In the genomic region with DNA sequence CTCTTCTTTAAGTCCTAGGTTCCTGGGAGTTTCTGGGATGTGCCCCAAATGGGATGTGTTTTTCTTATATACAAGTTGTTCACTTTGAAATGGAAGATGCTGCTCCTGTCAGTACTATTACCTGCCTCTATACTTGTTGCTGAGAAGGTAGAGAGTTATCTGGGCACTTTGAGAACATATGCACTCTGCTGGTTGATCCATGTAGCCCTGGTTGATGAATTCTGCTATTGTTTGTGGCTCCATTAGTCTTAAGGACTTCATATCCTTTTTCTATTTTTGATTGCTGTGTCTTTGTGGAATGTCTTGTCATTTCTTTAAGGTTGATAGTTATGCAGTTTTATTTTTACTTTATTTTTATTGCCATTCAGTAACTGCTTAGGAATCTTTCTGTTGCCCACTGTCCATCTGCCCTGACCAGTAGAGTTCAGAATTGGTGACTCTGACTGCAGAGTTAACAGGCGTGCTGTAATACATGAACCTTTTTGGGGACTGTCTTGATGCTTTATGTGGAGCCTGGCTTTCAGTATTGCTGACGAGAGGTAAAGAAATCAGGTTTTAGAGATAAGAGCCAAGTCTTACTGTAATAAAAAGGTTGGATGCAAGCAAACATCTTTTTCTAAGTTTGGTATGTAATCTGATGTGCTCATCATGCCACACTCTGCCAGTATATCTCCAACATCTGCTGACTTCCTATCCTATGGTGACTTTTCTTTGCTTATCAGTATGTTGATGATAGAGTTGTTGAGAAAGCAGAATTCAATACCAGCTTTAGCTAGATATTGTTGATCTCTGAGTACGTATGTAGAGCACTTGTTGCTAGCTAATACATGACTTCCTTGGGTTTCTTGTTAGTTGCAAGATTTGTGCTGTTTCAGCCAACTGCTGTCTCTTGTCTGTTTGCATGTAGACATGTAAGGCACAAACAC, we compare ENCODE assay signal across 14 cellular contexts. TPM values are rescaled to one million over a fixed set of nuclear protein-coding genes. Genes with fewer than 3 reads are reported as not detected.
DNase-seq lines count a peak whose midpoint lies in the region; ATAC-seq and TF ChIP-seq lines count a peak whose summit lies in the region.
"Had no signal": no experiment of that assay in that cellular context is flagged by ENCODE, and none has a peak within 500 bp of the region (broad histone marks: within the 10 kb centered on the region; RNA-seq: fewer than 3 reads in every experiment).

No MANE protein-coding gene starts in this region.

- no peak overlapping the region for H2AFZ ChIP-seq in Loucy (ENCODE audit: low read length)
- H2AFZ ChIP-seq in mammary epithelial cell (ENCODE audit: low read depth, low read length) = no peak overlapping the region
- H2AFZ ChIP-seq in neural progenitor cell (replicated peaks) = no peak overlapping the region

- H4K20me1 ChIP-seq in Loucy (ENCODE audit: insufficient read depth, low read length, poor library complexity, severe bottlenecking) (no peaks in the 10 kb centered on the region), mammary epithelial cell (ENCODE audit: insufficient read depth, low read length) (no peaks in the 10 kb centered on the region), neural progenitor cell (ENCODE audit: low read depth) (peaks cover 8% of the 10 kb centered on the region)

- no peak for TF ChIP-seq POLR2A in gastroesophageal sphincter (IDR thresholded peaks at IDR 0.05)

- BruUV-seq in Caco-2 (replicated peaks; lab: Mats Ljungman, UMichigan) = no TSS peak
- no TSS peak for BruUV-seq in mammary epithelial cell (replicated peaks; lab: Mats Ljungman, UMichigan)

- H3K9me2 ChIP-seq in Loucy (replicated peaks; ENCODE audit: low read depth, low read length) = no peaks in the 10 kb centered on the region

- H3K4me1 Mint-ChIP-seq in Caco-2 (ENCODE audit: low read depth, unreplicated experiment) (peaks cover 9% of the 10 kb centered on the region), neural progenitor cell (peaks cover 23% of the 10 kb centered on the region)

- H3K4me1 ChIP-seq in Caco-2 (no peaks in the 10 kb centered on the region), Loucy (ENCODE audit: insufficient read depth, low read length, poor library complexity, severe bottlenecking) (peaks cover 41% of the 10 kb centered on the region), mammary epithelial cell (ENCODE audit: insufficient read depth, low read length) (peaks cover 30% of the 10 kb centered on the region), neural progenitor cell (peaks cover 15% of the 10 kb centered on the region), gastroesophageal sphincter (peaks cover 4 to 63% (median 27%) of the 10 kb centered on the region in 3 donors)

- CTCF ChIA-PET in Caco-2 (lab: Charles Lee) = interaction anchor here (1.0 to 1.8 kb wide), 3 partner anchors 8 to 63 kb away, joined by 3 to 7 read pairs (median 3); a partner anchor contains a TSS
- CTCF ChIA-PET in mammary epithelial cell (lab: Charles Lee; ENCODE audit: low non-redundant PET) = no interaction called here

- H3F3A ChIP-seq in Loucy (ENCODE audit: low read depth) = no peaks in the 10 kb centered on the region
- H3F3A ChIP-seq in neural progenitor cell (ENCODE audit: low read depth) = peaks cover 18% of the 10 kb centered on the region

- H3K27ac Mint-ChIP-seq in Caco-2 (ENCODE audit: unreplicated experiment) (no peak overlapping the region), neural progenitor cell (no peak overlapping the region)

- H3K36me3 Mint-ChIP-seq in Caco-2 (ENCODE audit: insufficient read depth, unreplicated experiment) = peaks cover 33% of the 10 kb centered on the region
- H3K36me3 Mint-ChIP-seq in neural progenitor cell = peaks cover 16% of the 10 kb centered on the region

- H3K27ac ChIP-seq in mammary epithelial cell (ENCODE audit: insufficient read depth, low read depth, low read length) (no peak overlapping the region), neural progenitor cell (no peak overlapping the region), gastroesophageal sphincter (peak overlapping the region in 2 of 4 donors; percentile 24 to 43)

- H3K4me2 ChIP-seq in Loucy (ENCODE audit: low read depth, low read length, poor library complexity, severe bottlenecking) = peak overlapping the region; percentile 98
- H3K4me2 ChIP-seq in mammary epithelial cell (ENCODE audit: insufficient read depth, low read depth, low read length) = peak overlapping the region; percentile 6
- H3K4me2 ChIP-seq in neural progenitor cell = peak overlapping the region; percentile 93

- H3K27me3 Mint-ChIP-seq in Caco-2 (ENCODE audit: insufficient read depth, unreplicated experiment) (no peaks in the 10 kb centered on the region), neural progenitor cell (ENCODE audit: insufficient read depth, low read depth) (no peaks in the 10 kb centered on the region)

- no peak for DNase-seq in Caco-2
- DNase-seq in mammary epithelial cell = no peak
- no peak for DNase-seq in neural progenitor cell (ENCODE audit: low spot score)
- DNase-seq in NCI-H446 (lab: John Stamatoyannopoulos, UW) = no peak
- no peak for DNase-seq in activated CD8-positive, alpha-beta memory T cell treated with anti-CD3 and anti-CD28 coated beads for 24 hours
- no peak for DNase-seq in HK-2 (ENCODE audit: unreplicated experiment)
- DNase-seq: DMS153; hippocampal formation; NCI-H510A; nucleus accumbens; stimulated activated CD4-positive, alpha-beta T cell treated with anti-CD3 and anti-CD28 coated beads, Interleukin-4, amount 100 ng/mL, for 24 hours; transverse colon had no signal

- in situ Hi-C loops in mammary epithelial cell (cut with MboI; ENCODE audit: low sequenced_read_pairs in 2 of 2) = no loop called here

- ATAC-seq in gastroesophageal sphincter = no peak

- H3K9me3 Mint-ChIP-seq in Caco-2 (ENCODE audit: unreplicated experiment) = no peaks in the 10 kb centered on the region
- no peaks in the 10 kb centered on the region for H3K9me3 Mint-ChIP-seq in neural progenitor cell

- H3K27me3 ChIP-seq in Caco-2 (replicated peaks; ENCODE audit: control insufficient read depth, insufficient read depth, low read length) (no peaks in the 10 kb centered on the region), Loucy (ENCODE audit: insufficient read depth, low read length, poor library complexity, severe bottlenecking) (no peaks in the 10 kb centered on the region), mammary epithelial cell (ENCODE audit: insufficient read depth, low read length) (no peaks in the 10 kb centered on the region), neural progenitor cell (no peaks in the 10 kb centered on the region), gastroesophageal sphincter (no peaks in the 10 kb centered on the region)
- H3K27me3 ChIP-seq: transverse colon had no signal

- TF ChIP-seq EP300 in gastroesophageal sphincter (IDR thresholded peaks at IDR 0.05) = no peak

- TF ChIP-seq CTCF in Caco-2 (IDR thresholded peaks at IDR 0.05; ENCODE audit: insufficient read depth in 1 of 2, low read depth in 1 of 2, low read length in 1 of 2, severe bottlenecking in 1 of 2, unreplicated experiment in 1 of 2) (no peak), Loucy (conservative IDR thresholded peaks at IDR 0.05; ENCODE audit: low read length) (no peak), mammary epithelial cell (conservative IDR thresholded peaks at IDR 0.05 in 1 of 2, IDR thresholded peaks at IDR 0.05 in 1 of 2; ENCODE audit: extremely low read depth in 1 of 2, insufficient read depth in 1 of 2, low read depth in 1 of 2, low read length in 2 of 2) (no peak), neural progenitor cell (IDR thresholded peaks at IDR 0.05) (no peak), gastroesophageal sphincter (IDR thresholded peaks at IDR 0.05) (no peak)

- 90% methylated on average over 3 of the region's 3 CpGs for WGBS in mammary epithelial cell (ENCODE audit: low coverage, missing lambda C conversion rate)
- WGBS in gastroesophageal sphincter (ENCODE audit: low coverage in 1 of 2), 2 donors = 86 to 94% methylated on average over 3 of the region's 3 CpGs

- H3K9ac ChIP-seq in Loucy (ENCODE audit: low read depth, low read length, poor library complexity, severe bottlenecking) (peak overlapping the region; percentile 89), mammary epithelial cell (ENCODE audit: insufficient read depth, low read length) (no peak overlapping the region), neural progenitor cell (peak overlapping the region; percentile 23)

- no peaks in the 10 kb centered on the region for H3K9me3 ChIP-seq in Caco-2
- H3K9me3 ChIP-seq in Loucy (ENCODE audit: insufficient read depth, low read depth, low read length) = no peaks in the 10 kb centered on the region
- H3K9me3 ChIP-seq in mammary epithelial cell (replicated peaks; ENCODE audit: insufficient read depth, low read length) = no peaks in the 10 kb centered on the region
- no peaks in the 10 kb centered on the region for H3K9me3 ChIP-seq in neural progenitor cell (ENCODE audit: low read depth)
- H3K9me3 ChIP-seq in gastroesophageal sphincter = no peaks in the 10 kb centered on the region
- H3K9me3 ChIP-seq: transverse colon had no signal

- H3K79me2 ChIP-seq in Loucy (ENCODE audit: insufficient read depth, low read length) (peaks cover 70% of the 10 kb centered on the region), mammary epithelial cell (ENCODE audit: insufficient read depth, low read length) (peaks cover 62% of the 10 kb centered on the region), neural progenitor cell (ENCODE audit: low read depth) (peaks cover 46% of the 10 kb centered on the region)

- intact Hi-C loops in Caco-2 (cut with micrococcal nuclease; ENCODE audit: unreplicated experiment) (no loop called here), mammary epithelial cell (cut with micrococcal nuclease) (loop anchor here (5.0 kb wide), 1 partner anchor 38 kb away; a partner anchor contains a TSS)

- POLR2A ChIA-PET in Caco-2 (lab: Charles Lee) = no interaction called here

- dilution Hi-C loops in mammary epithelial cell (cut with HindIII; ENCODE audit: low sequenced_read_pairs) = loop anchor here (5.0 kb wide), 1 partner anchor 63 kb away; a partner anchor contains a TSS

- H3K36me3 ChIP-seq in Caco-2 (ENCODE audit: control insufficient read depth, insufficient read depth, low read length) (peaks cover 3% of the 10 kb centered on the region; the same call in 1 of the 2 replicates), Loucy (ENCODE audit: insufficient read depth, low read length) (peaks cover 35% of the 10 kb centered on the region; the same call in 1 of the 2 replicates), mammary epithelial cell (ENCODE audit: insufficient read depth, low read length) (peaks cover 13% of the 10 kb centered on the region), neural progenitor cell (no peaks in the 10 kb centered on the region), gastroesophageal sphincter (peaks cover 0 to 39% of the 10 kb centered on the region in 2 donors)

- H3K4me3 ChIP-seq in Caco-2 (ENCODE audit: low read depth, low read length) = no peak overlapping the region
- peak overlapping the region; percentile 93 for H3K4me3 ChIP-seq in Loucy (ENCODE audit: low read length, poor library complexity, severe bottlenecking)
- H3K4me3 ChIP-seq in mammary epithelial cell (replicated peaks in 1 of 3; ENCODE audit: insufficient read depth in 1 of 3, low read depth in 2 of 3, low read length in 3 of 3) = no peak overlapping the region
- H3K4me3 ChIP-seq in neural progenitor cell = no peak overlapping the region
- H3K4me3 ChIP-seq in gastroesophageal sphincter = no peak overlapping the region

- H3K4me3 Mint-ChIP-seq in Caco-2 (ENCODE audit: unreplicated experiment) = peak overlapping the region; percentile 81
- H3K4me3 Mint-ChIP-seq in neural progenitor cell = peak overlapping the region; percentile 100

RNA-seq across cellular contexts. Expression of a gene that starts 1.6 kb away (rescaled TPM):
- 76.9 and 80.1 TPM in 2 replicates for total RNA-seq in Caco-2 (2022)
- 10 to 100 TPM; 55.7 to 81.9 TPM for total RNA-seq in mammary epithelial cell
- polyA plus RNA-seq in mammary epithelial cell = 76.9 TPM
- 52.9 TPM for polyA minus RNA-seq in mammary epithelial cell
- 98.4 and 101 TPM in 2 replicates for total RNA-seq in neural progenitor cell (ENCODE audit: low replicate concordance)
- 10 to 100 TPM; 46.0 to 70.5 (median 59.8) TPM for total RNA-seq in gastroesophageal sphincter

RNA-seq across cellular contexts. Expression of a gene that starts 2.2 kb away (rescaled TPM):
- total RNA-seq in Caco-2 (2022) = 210 and 218 TPM in 2 replicates
- 100 to 1,000 TPM in 1 of 2 donors, 10 to 100 TPM in 1; 66.2 to 274 TPM for total RNA-seq in mammary epithelial cell
- 284 TPM for polyA plus RNA-seq in mammary epithelial cell
- 181 TPM for polyA minus RNA-seq in mammary epithelial cell
- total RNA-seq in neural progenitor cell (ENCODE audit: low replicate concordance) = 170 and 220 TPM in 2 replicates
- 100 to 1,000 TPM; 136 to 193 (median 168) TPM for total RNA-seq in gastroesophageal sphincter

RNA-seq across cellular contexts. Expression of a gene that starts 8.1 kb away (rescaled TPM):
- total RNA-seq in Caco-2 (2022) (33.4 and 34.4 TPM in 2 replicates), mammary epithelial cell (100 to 1,000 TPM in 1 of 2 donors, 10 to 100 TPM in 1; 48.5 to 111 TPM), neural progenitor cell (ENCODE audit: low replicate concordance) (32.6 and 42.5 TPM in 2 replicates), gastroesophageal sphincter (10 to 100 TPM; 53.2 to 72.5 (median 70.0) TPM)
- polyA plus RNA-seq in mammary epithelial cell = 39.4 TPM
- 85.4 TPM for polyA minus RNA-seq in mammary epithelial cell

RNA-seq across cellular contexts. Expression of a gene that starts 18.5 kb away (rescaled TPM):
- 19.6 and 20.5 TPM in 2 replicates for total RNA-seq in Caco-2 (2022)
- total RNA-seq in mammary epithelial cell = 10 to 100 TPM in 1 of 2 donors, 1 to 10 TPM in 1; 6.5 to 12.0 TPM
- 7.7 TPM for polyA plus RNA-seq in mammary epithelial cell
- polyA minus RNA-seq in mammary epithelial cell = 15.8 TPM
- 18.3 and 20.1 TPM in 2 replicates for total RNA-seq in neural progenitor cell (ENCODE audit: low replicate concordance)
- 10 to 100 TPM in 3 of 4 donors, 1 to 10 TPM in 1; 6.9 to 17.1 (median 11.4) TPM for total RNA-seq in gastroesophageal sphincter

RNA-seq across cellular contexts. Expression of a gene that starts 21.1 kb away (rescaled TPM):
- total RNA-seq in Caco-2 (2022) (57.7 and 58.7 TPM in 2 replicates), mammary epithelial cell (10 to 100 TPM; 25.3 to 51.5 TPM), neural progenitor cell (ENCODE audit: low replicate concordance) (35.3 and 37.1 TPM in 2 replicates), gastroesophageal sphincter (100 to 1,000 TPM in 2 of 4 donors, 10 to 100 TPM in 2; 93.4 to 134 (median 106) TPM)
- 61.2 TPM for polyA plus RNA-seq in mammary epithelial cell
- polyA minus RNA-seq in mammary epithelial cell = 1.9 TPM

Comparison
In these comparisons a context has a peak if more than half of its experiments do, and no peak if none do; other contexts are left out.
1. H3K4me2 ChIP-seq: peak in every context shown above with its lines; median percentile 98 in Loucy; 93 in neural progenitor cell; 6 in mammary epithelial cell.